Comparison of ENCODE assay signal across 1 cellular context in genomic region chr6:15557174-15557573, GRCh38.
TF ChIP-seq lines count a peak whose summit lies in the region.

No MANE protein-coding gene starts in this region.

TF ChIP-seq in K562, 482 proteins besides CTCF, POLR2A, EP300 and RAD21 (continued from another document):
- TF ChIP-seq PTTG1 (tag; IDR thresholded peaks at IDR 0.05; ENCODE audit: low read depth) (no peak), BCOR (IDR thresholded peaks at IDR 0.05) (no peak)
